In the genomic region with DNA sequence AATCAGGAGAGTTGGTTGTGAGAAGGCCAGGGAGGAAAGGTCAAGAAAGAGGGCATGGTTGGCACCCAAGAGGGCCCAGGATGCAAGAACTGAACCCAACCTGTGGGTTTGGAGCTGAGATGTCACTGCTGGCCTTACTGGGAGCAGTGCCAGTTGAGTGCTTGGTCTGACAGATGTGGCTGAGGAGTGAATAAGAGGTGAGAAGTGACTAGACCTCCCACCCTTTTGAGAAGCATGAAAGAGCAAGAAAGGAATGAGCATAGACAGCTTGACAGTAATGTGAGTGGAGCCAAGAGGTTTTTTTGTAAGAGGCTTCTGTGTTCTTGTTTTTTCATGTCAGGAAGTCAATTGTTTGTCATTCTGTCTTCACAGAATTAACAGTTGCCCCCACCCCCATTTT, we compare ENCODE assay signal across 17 cellular contexts.
DNase-seq lines count a peak whose midpoint lies in the region; ATAC-seq and TF ChIP-seq lines count a peak whose summit lies in the region.
"Had no signal": no experiment of that assay in that cellular context is flagged by ENCODE, and none has a peak within 500 bp of the region (broad histone marks: within the 10 kb centered on the region; RNA-seq: fewer than 3 reads in every experiment).

No MANE protein-coding gene starts in this region.

- no peak overlapping the region for H3K4me3 Mint-ChIP-seq in activated T-cell treated with anti-CD3 and anti-CD28 coated beads, Interleukin-2, amount 50 U/mL, for 4 hours
- no peak overlapping the region for H3K4me3 Mint-ChIP-seq in stimulated activated effector memory CD8-positive, alpha-beta T cell treated with anti-CD3 and anti-CD28 coated beads, Interleukin-12 subunit alpha, Interleukin-12 subunit beta, amount 100 ng/mL, for 72 hours
- H3K4me3 Mint-ChIP-seq: activated naive CD8-positive, alpha-beta T cell; endodermal cell had no signal

- no peak overlapping the region for H3K27ac Mint-ChIP-seq in stimulated activated effector memory CD8-positive, alpha-beta T cell treated with anti-CD3 and anti-CD28 coated beads, Interleukin-12 subunit alpha, Interleukin-12 subunit beta, amount 100 ng/mL, for 72 hours
- H3K27ac Mint-ChIP-seq: activated naive CD8-positive, alpha-beta T cell; endodermal cell had no signal

- ATAC-seq in activated T-cell treated with anti-CD3 and anti-CD28 coated beads, Interleukin-2, amount 50 U/mL, for 4 hours: peak; percentile 58 to 69
- ATAC-seq in stimulated activated effector memory CD8-positive, alpha-beta T cell treated with anti-CD3 and anti-CD28 coated beads, Interleukin-12 subunit alpha, Interleukin-12 subunit beta, amount 100 ng/mL, for 72 hours: peak; percentile 82
- ATAC-seq: left colon had no signal

- H4K20me1 ChIP-seq in MM.1S (ENCODE audit: insufficient read depth, low read length) (no peaks in the 10 kb centered on the region), Karpas-422 (ENCODE audit: insufficient read depth, low read depth, low read length) (no peaks in the 10 kb centered on the region)

- H3K9ac ChIP-seq in MM.1S (ENCODE audit: low read length) (no peak overlapping the region), Karpas-422 (ENCODE audit: low read length) (no peak overlapping the region)

- H3K4me3 ChIP-seq in MM.1S (ENCODE audit: low read length): no peak overlapping the region
- H3K4me3 ChIP-seq in choroid plexus epithelial cell (ENCODE audit: low read depth, low read length): no peak overlapping the region
- no peak overlapping the region for H3K4me3 ChIP-seq in Karpas-422 (ENCODE audit: low read length)
- H3K4me3 ChIP-seq: cardiac muscle cell, SK-N-MC had no signal

- H3K4me1 Mint-ChIP-seq in activated T-cell treated with anti-CD3 and anti-CD28 coated beads, Interleukin-2, amount 50 U/mL, for 4 hours (ENCODE audit: low read depth): no peaks in the 10 kb centered on the region
- peaks cover 6% of the 10 kb centered on the region for H3K4me1 Mint-ChIP-seq in stimulated activated effector memory CD8-positive, alpha-beta T cell treated with anti-CD3 and anti-CD28 coated beads, Interleukin-12 subunit alpha, Interleukin-12 subunit beta, amount 100 ng/mL, for 72 hours

- H3K79me2 ChIP-seq in MM.1S (ENCODE audit: low read length) (no peaks in the 10 kb centered on the region), Karpas-422 (ENCODE audit: low read length) (no peaks in the 10 kb centered on the region)

- 0 out of 2 replicates have a peak, but pooled peaks cover 3% of the 10 kb centered on the region for H3F3A ChIP-seq in MM.1S (ENCODE audit: insufficient read depth, low read length)

- no peaks in the 10 kb centered on the region for H3K27me3 Mint-ChIP-seq in activated T-cell treated with anti-CD3 and anti-CD28 coated beads, Interleukin-2, amount 50 U/mL, for 4 hours (ENCODE audit: low read depth)
- H3K27me3 Mint-ChIP-seq: activated naive CD8-positive, alpha-beta T cell had no signal

- H3K36me3 ChIP-seq in MM.1S (replicated peaks; ENCODE audit: insufficient read depth, low read length): no peaks in the 10 kb centered on the region
- no peaks in the 10 kb centered on the region for H3K36me3 ChIP-seq in Karpas-422 (ENCODE audit: insufficient read depth, low read length)
- H3K36me3 ChIP-seq: cardiac muscle cell had no signal

- H2AFZ ChIP-seq in MM.1S (ENCODE audit: low read length) (no peak overlapping the region; the same call in 1 of the 2 replicates), Karpas-422 (ENCODE audit: low read length) (no peak overlapping the region)

- H3K36me3 Mint-ChIP-seq in activated T-cell treated with anti-CD3 and anti-CD28 coated beads, Interleukin-2, amount 50 U/mL, for 4 hours (ENCODE audit: insufficient read depth): no peaks in the 10 kb centered on the region
- H3K36me3 Mint-ChIP-seq in stimulated activated effector memory CD8-positive, alpha-beta T cell treated with anti-CD3 and anti-CD28 coated beads, Interleukin-12 subunit alpha, Interleukin-12 subunit beta, amount 100 ng/mL, for 72 hours: no peaks in the 10 kb centered on the region
- H3K36me3 Mint-ChIP-seq: activated naive CD8-positive, alpha-beta T cell had no signal

- no peaks in the 10 kb centered on the region for H3K9me2 ChIP-seq in MM.1S (replicated peaks; ENCODE audit: insufficient read depth, low read length)
- H3K9me2 ChIP-seq in Karpas-422 (replicated peaks; ENCODE audit: insufficient read depth, low read length): no peaks in the 10 kb centered on the region

- H3K27ac ChIP-seq in MM.1S (ENCODE audit: low read length): 0 out of 2 replicates have a peak overlapping the region, but pooled peaks have one; percentile 2
- no peak overlapping the region for H3K27ac ChIP-seq in Karpas-422 (ENCODE audit: low read length)
- H3K27ac ChIP-seq: cardiac muscle cell, SK-N-MC had no signal

- no peak overlapping the region for H3K4me2 ChIP-seq in MM.1S (ENCODE audit: low read depth, low read length)
- no peak overlapping the region for H3K4me2 ChIP-seq in Karpas-422 (ENCODE audit: low read depth, low read length, poor library complexity, severe bottlenecking)

- no peak for TF ChIP-seq CTCF in MM.1S (IDR thresholded peaks at IDR 0.05; ENCODE audit: low read length)
- no peak for TF ChIP-seq CTCF in choroid plexus epithelial cell (conservative IDR thresholded peaks at IDR 0.05; ENCODE audit: low read depth, low read length)

- DNase-seq in activated T-cell treated with anti-CD3 and anti-CD28 coated beads, Interleukin-2, amount 50 U/mL, for 4 hours: no peak
- DNase-seq in activated T-cell treated with anti-CD3 and anti-CD28 coated beads for 4 hours (no peak), MM.1S (no peak), choroid plexus epithelial cell (ENCODE audit: low read depth) (peak; percentile 31), Karpas-422 (no peak), globus pallidus (ENCODE audit: low spot score) (no peak)
- no peak for DNase-seq in stimulated activated effector memory CD8-positive, alpha-beta T cell treated with anti-CD3 and anti-CD28 coated beads, Interleukin-12 subunit alpha, Interleukin-12 subunit beta, amount 100 ng/mL, for 72 hours (ENCODE audit: low spot score in 2 of 2)
- no peak for DNase-seq in stimulated activated CD8-positive, alpha-beta memory T cell treated with anti-CD3 and anti-CD28 coated beads, Interleukin-4, amount 100 ng/mL, for 48 hours
- DNase-seq: activated CD4-positive, alpha-beta T cell treated with anti-CD3 and anti-CD28 coated beads, Interleukin-2, amount 50 U/mL, for 4 hours; endodermal cell; GF-D8; left colon; posterior cingulate gyrus; small intestine had no signal

- peaks cover 40% of the 10 kb centered on the region for H3K4me1 ChIP-seq in MM.1S (ENCODE audit: low read length)
- H3K4me1 ChIP-seq in Karpas-422 (ENCODE audit: low read length): no peaks in the 10 kb centered on the region

- no peaks in the 10 kb centered on the region for H3K9me3 ChIP-seq in MM.1S (replicated peaks; ENCODE audit: insufficient read depth, low read length)
- H3K9me3 ChIP-seq in Karpas-422 (ENCODE audit: low read length): no peaks in the 10 kb centered on the region

- no peaks in the 10 kb centered on the region for H3K9me3 Mint-ChIP-seq in activated T-cell treated with anti-CD3 and anti-CD28 coated beads, Interleukin-2, amount 50 U/mL, for 4 hours
- no peaks in the 10 kb centered on the region for H3K9me3 Mint-ChIP-seq in stimulated activated effector memory CD8-positive, alpha-beta T cell treated with anti-CD3 and anti-CD28 coated beads, Interleukin-12 subunit alpha, Interleukin-12 subunit beta, amount 100 ng/mL, for 72 hours
- H3K9me3 Mint-ChIP-seq: endodermal cell had no signal

- H3K27me3 ChIP-seq in MM.1S (replicated peaks; ENCODE audit: insufficient read depth, low read length): no peaks in the 10 kb centered on the region
- H3K27me3 ChIP-seq in Karpas-422 (ENCODE audit: low read length): no peaks in the 10 kb centered on the region
- H3K27me3 ChIP-seq: cardiac muscle cell had no signal
